1 cellular context compared by ENCODE assay signal in the genomic region with DNA sequence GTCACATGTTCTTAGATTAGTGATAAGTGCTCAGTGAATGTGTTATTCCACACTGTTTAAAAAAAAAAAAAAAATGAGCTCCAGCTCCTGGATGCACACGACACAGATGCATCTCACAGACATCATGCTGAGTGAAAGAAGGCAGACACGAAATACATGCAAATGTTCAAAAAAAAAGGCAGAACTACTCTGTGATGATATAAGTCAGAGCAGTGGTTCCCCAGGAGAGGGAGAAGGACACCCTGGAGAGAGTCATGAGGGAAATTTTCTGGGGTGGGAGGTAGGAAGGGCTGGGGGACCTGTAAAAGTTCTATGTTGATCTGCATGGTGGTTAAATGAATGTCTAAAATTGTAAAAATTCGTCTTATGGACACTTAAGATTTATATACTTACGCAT.
TF ChIP-seq lines count a peak whose summit lies in the region.

No MANE protein-coding gene starts in this region.

TF ChIP-seq in HCT116, 20 proteins besides CTCF, POLR2A, EP300 and RAD21 (continued from another document):
- TF ChIP-seq, protein P1, sequence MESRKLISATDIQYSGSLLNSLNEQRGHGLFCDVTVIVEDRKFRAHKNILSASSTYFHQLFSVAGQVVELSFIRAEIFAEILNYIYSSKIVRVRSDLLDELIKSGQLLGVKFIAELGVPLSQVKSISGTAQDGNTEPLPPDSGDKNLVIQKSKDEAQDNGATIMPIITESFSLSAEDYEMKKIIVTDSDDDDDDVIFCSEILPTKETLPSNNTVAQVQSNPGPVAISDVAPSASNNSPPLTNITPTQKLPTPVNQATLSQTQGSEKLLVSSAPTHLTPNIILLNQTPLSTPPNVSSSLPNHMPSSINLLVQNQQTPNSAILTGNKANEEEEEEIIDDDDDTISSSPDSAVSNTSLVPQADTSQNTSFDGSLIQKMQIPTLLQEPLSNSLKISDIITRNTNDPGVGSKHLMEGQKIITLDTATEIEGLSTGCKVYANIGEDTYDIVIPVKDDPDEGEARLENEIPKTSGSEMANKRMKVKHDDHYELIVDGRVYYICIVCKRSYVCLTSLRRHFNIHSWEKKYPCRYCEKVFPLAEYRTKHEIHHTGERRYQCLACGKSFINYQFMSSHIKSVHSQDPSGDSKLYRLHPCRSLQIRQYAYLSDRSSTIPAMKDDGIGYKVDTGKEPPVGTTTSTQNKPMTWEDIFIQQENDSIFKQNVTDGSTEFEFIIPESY (IDR thresholded peaks at IDR 0.05; ENCODE audit: extremely low read depth, insufficient replicate concordance, low read length): no peak
- no peak for TF ChIP-seq SRF (IDR thresholded peaks at IDR 0.05; ENCODE audit: low read depth)
- no peak for TF ChIP-seq SIN3A (IDR thresholded peaks at IDR 0.05; ENCODE audit: low read depth)
- no peak for TF ChIP-seq ZFX (IDR thresholded peaks at IDR 0.05)
- TF ChIP-seq, protein P2, sequence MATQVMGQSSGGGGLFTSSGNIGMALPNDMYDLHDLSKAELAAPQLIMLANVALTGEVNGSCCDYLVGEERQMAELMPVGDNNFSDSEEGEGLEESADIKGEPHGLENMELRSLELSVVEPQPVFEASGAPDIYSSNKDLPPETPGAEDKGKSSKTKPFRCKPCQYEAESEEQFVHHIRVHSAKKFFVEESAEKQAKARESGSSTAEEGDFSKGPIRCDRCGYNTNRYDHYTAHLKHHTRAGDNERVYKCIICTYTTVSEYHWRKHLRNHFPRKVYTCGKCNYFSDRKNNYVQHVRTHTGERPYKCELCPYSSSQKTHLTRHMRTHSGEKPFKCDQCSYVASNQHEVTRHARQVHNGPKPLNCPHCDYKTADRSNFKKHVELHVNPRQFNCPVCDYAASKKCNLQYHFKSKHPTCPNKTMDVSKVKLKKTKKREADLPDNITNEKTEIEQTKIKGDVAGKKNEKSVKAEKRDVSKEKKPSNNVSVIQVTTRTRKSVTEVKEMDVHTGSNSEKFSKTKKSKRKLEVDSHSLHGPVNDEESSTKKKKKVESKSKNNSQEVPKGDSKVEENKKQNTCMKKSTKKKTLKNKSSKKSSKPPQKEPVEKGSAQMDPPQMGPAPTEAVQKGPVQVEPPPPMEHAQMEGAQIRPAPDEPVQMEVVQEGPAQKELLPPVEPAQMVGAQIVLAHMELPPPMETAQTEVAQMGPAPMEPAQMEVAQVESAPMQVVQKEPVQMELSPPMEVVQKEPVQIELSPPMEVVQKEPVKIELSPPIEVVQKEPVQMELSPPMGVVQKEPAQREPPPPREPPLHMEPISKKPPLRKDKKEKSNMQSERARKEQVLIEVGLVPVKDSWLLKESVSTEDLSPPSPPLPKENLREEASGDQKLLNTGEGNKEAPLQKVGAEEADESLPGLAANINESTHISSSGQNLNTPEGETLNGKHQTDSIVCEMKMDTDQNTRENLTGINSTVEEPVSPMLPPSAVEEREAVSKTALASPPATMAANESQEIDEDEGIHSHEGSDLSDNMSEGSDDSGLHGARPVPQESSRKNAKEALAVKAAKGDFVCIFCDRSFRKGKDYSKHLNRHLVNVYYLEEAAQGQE (IDR thresholded peaks at IDR 0.05; ENCODE audit: low read depth): no peak
- TF ChIP-seq CEBPB (IDR thresholded peaks at IDR 0.05; ENCODE audit: low read depth): no peak
- no peak for TF ChIP-seq ELF1 (IDR thresholded peaks at IDR 0.05; ENCODE audit: borderline replicate concordance, low read depth)
- TF ChIP-seq FOSL1 (IDR thresholded peaks at IDR 0.05; ENCODE audit: low read depth): no peak
